Comparison of ENCODE assay signal across 28 cellular contexts in the genomic region with DNA sequence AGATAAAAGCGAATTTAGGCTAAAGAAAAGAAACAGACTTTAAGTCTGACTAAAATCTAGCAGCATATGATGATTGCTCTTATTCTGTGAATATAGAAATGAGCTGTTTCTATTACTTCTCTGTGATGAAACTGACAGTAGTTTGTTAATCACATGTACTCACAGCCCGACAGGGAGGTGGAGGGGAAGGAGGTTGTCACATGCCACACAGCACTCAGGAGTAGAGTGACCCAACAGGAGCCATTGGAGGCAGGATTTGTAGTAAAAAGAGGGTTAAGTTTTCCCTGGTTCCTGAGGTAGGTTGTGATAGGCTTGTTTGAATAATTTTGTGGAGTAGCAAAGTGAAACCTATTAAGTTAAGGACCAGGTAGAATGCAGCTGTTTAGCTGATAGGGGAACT.
DNase-seq lines count a peak whose midpoint lies in the region; ATAC-seq and TF ChIP-seq lines count a peak whose summit lies in the region.
"Had no signal": no experiment of that assay in that cellular context is flagged by ENCODE, and none has a peak within 500 bp of the region (broad histone marks: within the 10 kb centered on the region; RNA-seq: fewer than 3 reads in every experiment).

No MANE protein-coding gene starts in this region.

- no peak overlapping the region for H2AFZ ChIP-seq in neural cell (ENCODE audit: low read depth, low read length)

- no peak overlapping the region for H3K4me2 ChIP-seq in neural cell (ENCODE audit: low read length)
- H3K4me2 ChIP-seq: BLaER1 had no signal

- no peaks in the 10 kb centered on the region for H3K9me3 ChIP-seq in neural cell (ENCODE audit: low read length)
- H3K9me3 ChIP-seq: BLaER1, Caco-2 had no signal

- H3K9ac ChIP-seq in neural cell (ENCODE audit: low read length): no peak overlapping the region
- H3K9ac ChIP-seq: BLaER1 had no signal

- no peaks in the 10 kb centered on the region for H3F3A ChIP-seq in neural cell (ENCODE audit: insufficient read depth, low read length, poor library complexity, severe bottlenecking)

- H3K9me2 ChIP-seq in neural cell (ENCODE audit: insufficient read depth, low read length): no peaks in the 10 kb centered on the region

- peak; percentile 26 for DNase-seq in NCI-H2107 treated with DMSO at 0.1 percent for 48 hours (lab: John Stamatoyannopoulos, UW; ENCODE audit: unreplicated experiment)
- DNase-seq in NCI-H2107 (lab: John Stamatoyannopoulos, UW): no peak
- DNase-seq in SK-MEL-5 (ENCODE audit: low read depth, low spot score): peak; percentile 3
- no peak for DNase-seq in midbrain (lab: John Stamatoyannopoulos, UW)
- DNase-seq: ACHN; Caco-2; CD4-positive, alpha-beta T cell; DMS 273 treated with DMSO at 0.1 percent for 48 hours; DMS79 treated with DMSO at 0.1 percent for 48 hours; MM.1S; NCI-H1048; NCI-H1417 treated with DMSO at 0.1 percent for 48 hours; NCI-H187; NCI-H2171; PC-3; SHP77; SW 1271; T-helper 17 cell had no signal

- H3K79me2 ChIP-seq in neural cell (replicated peaks; ENCODE audit: insufficient read depth, low read length): no peaks in the 10 kb centered on the region

- ATAC-seq in HG02610 (IDR thresholded peaks at IDR 0.05; ENCODE audit: unreplicated experiment) (peak; percentile 56), HG02852 (IDR thresholded peaks at IDR 0.05; ENCODE audit: unreplicated experiment) (no peak), GM18858 (IDR thresholded peaks at IDR 0.05; ENCODE audit: unreplicated experiment) (no peak)
- ATAC-seq: GM12878, HepG2, K562, PC-3, T-helper 17 cell had no signal

- TF ChIP-seq EP300 in neural cell (conservative IDR thresholded peaks at IDR 0.05; ENCODE audit: poor library complexity, severe bottlenecking): peak; percentile 37

- no peak overlapping the region for H3K4me3 ChIP-seq in neural cell (ENCODE audit: low read length)
- H3K4me3 ChIP-seq: BLaER1, GM12878, K562, SK-N-MC had no signal

- no peaks in the 10 kb centered on the region for H3K27me3 ChIP-seq in neural cell (ENCODE audit: insufficient read depth, low read depth, low read length)
- H3K27me3 ChIP-seq: BLaER1 had no signal

- TF ChIP-seq RAD21 in neural cell (conservative IDR thresholded peaks at IDR 0.05): no peak

- in situ Hi-C loops in SK-MEL-5 (cut with HindIII; ENCODE audit: low pct_unique_long_range_greater_than_20kb, low sequenced_read_pairs): no loop called here

- TF ChIP-seq CTCF in neural cell (IDR thresholded peaks at IDR 0.05; ENCODE audit: poor library complexity, severe bottlenecking): no peak

- no peaks in the 10 kb centered on the region for H3K36me3 ChIP-seq in neural cell (ENCODE audit: insufficient read depth, low read length)
- H3K36me3 ChIP-seq: BLaER1 had no signal

- no peak overlapping the region for H3K27ac ChIP-seq in neural cell (ENCODE audit: low read length)
- H3K27ac ChIP-seq: 22Rv1, BLaER1, SK-N-MC had no signal

- no peaks in the 10 kb centered on the region for H4K20me1 ChIP-seq in neural cell (ENCODE audit: insufficient read depth)
- H4K20me1 ChIP-seq: BLaER1 had no signal

TF ChIP-seq in neural cell, 6 proteins besides CTCF, POLR2A, EP300 and RAD21:
- no peak for TF ChIP-seq SMC3 (conservative IDR thresholded peaks at IDR 0.05; ENCODE audit: poor library complexity)
- TF ChIP-seq TAF1 (IDR thresholded peaks at IDR 0.05; ENCODE audit: low read depth): no peak
- TF ChIP-seq, protein P1, sequence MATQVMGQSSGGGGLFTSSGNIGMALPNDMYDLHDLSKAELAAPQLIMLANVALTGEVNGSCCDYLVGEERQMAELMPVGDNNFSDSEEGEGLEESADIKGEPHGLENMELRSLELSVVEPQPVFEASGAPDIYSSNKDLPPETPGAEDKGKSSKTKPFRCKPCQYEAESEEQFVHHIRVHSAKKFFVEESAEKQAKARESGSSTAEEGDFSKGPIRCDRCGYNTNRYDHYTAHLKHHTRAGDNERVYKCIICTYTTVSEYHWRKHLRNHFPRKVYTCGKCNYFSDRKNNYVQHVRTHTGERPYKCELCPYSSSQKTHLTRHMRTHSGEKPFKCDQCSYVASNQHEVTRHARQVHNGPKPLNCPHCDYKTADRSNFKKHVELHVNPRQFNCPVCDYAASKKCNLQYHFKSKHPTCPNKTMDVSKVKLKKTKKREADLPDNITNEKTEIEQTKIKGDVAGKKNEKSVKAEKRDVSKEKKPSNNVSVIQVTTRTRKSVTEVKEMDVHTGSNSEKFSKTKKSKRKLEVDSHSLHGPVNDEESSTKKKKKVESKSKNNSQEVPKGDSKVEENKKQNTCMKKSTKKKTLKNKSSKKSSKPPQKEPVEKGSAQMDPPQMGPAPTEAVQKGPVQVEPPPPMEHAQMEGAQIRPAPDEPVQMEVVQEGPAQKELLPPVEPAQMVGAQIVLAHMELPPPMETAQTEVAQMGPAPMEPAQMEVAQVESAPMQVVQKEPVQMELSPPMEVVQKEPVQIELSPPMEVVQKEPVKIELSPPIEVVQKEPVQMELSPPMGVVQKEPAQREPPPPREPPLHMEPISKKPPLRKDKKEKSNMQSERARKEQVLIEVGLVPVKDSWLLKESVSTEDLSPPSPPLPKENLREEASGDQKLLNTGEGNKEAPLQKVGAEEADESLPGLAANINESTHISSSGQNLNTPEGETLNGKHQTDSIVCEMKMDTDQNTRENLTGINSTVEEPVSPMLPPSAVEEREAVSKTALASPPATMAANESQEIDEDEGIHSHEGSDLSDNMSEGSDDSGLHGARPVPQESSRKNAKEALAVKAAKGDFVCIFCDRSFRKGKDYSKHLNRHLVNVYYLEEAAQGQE (IDR thresholded peaks at IDR 0.05; ENCODE audit: borderline replicate concordance): no peak
- no peak for TF ChIP-seq MXI1 (conservative IDR thresholded peaks at IDR 0.05; ENCODE audit: poor library complexity, severe bottlenecking)
- TF ChIP-seq EZH2 (IDR thresholded peaks at IDR 0.05; ENCODE audit: borderline replicate concordance, insufficient read depth, low read length, poor library complexity, severe bottlenecking): no peak
- no peak for TF ChIP-seq POLR2AphosphoS5 (IDR thresholded peaks at IDR 0.05)

Comparison
In these comparisons a context has a peak if more than half of its experiments do, and no peak if none do; other contexts are left out.
1. DNase-seq: peak in NCI-H2107 treated with DMSO at 0.1 percent for 48 hours (single experiment) and SK-MEL-5 (single experiment); none in NCI-H2107 (single experiment) and midbrain (single experiment).